Comparison of ENCODE assay signal across 9 cellular contexts in genomic region chr2:23460228-23460627, GRCh38.
A peak's percentile ranks its signal among the peaks of the same experiment; 100 is the strongest.
DNase-seq lines count a peak whose midpoint lies in the region; ATAC-seq and TF ChIP-seq lines count a peak whose summit lies in the region.
"Had no signal": no experiment of that assay in that cellular context is flagged by ENCODE, and none has a peak within 500 bp of the region (broad histone marks: within the 10 kb centered on the region; RNA-seq: fewer than 3 reads in every experiment).

No MANE protein-coding gene starts in this region.

- H3K9ac ChIP-seq in liver (ENCODE audit: low read depth in 1 of 2, low read length in 2 of 2) = no peak overlapping the region

- H3K27me3 Mint-ChIP-seq in activated CD4-positive, alpha-beta T cell treated with anti-CD3 and anti-CD28 coated beads, Interleukin-2, amount 10 ng/mL, durations not matched to agents 7 days and 5 days = peaks cover 7% of the 10 kb centered on the region

- peak; percentile 69 for TF ChIP-seq CTCF in DOHH2 (IDR thresholded peaks at IDR 0.05; ENCODE audit: low read depth, low read length, poor library complexity, severe bottlenecking)
- peak; percentile 62 for TF ChIP-seq CTCF in RWPE2 (IDR thresholded peaks at IDR 0.05; ENCODE audit: poor library complexity, severe bottlenecking)
- TF ChIP-seq CTCF in liver (IDR thresholded peaks at IDR 0.05; ENCODE audit: low read depth, low read length, missing input control) = peak; percentile 51

- no peaks in the 10 kb centered on the region for H3K9me2 ChIP-seq in DOHH2 (replicated peaks; ENCODE audit: control insufficient read depth, low read length)

- ATAC-seq in GM21723 (IDR thresholded peaks at IDR 0.05; ENCODE audit: unreplicated experiment) (peak; percentile 54), RWPE2 (ENCODE audit: low read depth) (no peak; the same call in 2 of the 3 replicates), GM18870 (IDR thresholded peaks at IDR 0.05; ENCODE audit: unreplicated experiment) (no peak)

- DNase-seq in RWPE2 (ENCODE audit: low spot score) (no peak), activated gamma-delta T cell (lab: John Stamatoyannopoulos, UW) (no peak), NCI-H2227 (lab: John Stamatoyannopoulos, UW; ENCODE audit: unreplicated experiment) (no peak)
- DNase-seq in activated CD4-positive, alpha-beta T cell treated with anti-CD3 and anti-CD28 coated beads, Interleukin-2, amount 10 ng/mL, durations not matched to agents 7 days and 5 days = no peak

- H3K9me3 Mint-ChIP-seq in activated CD4-positive, alpha-beta T cell treated with anti-CD3 and anti-CD28 coated beads, Interleukin-2, amount 10 ng/mL, durations not matched to agents 7 days and 5 days = no peaks in the 10 kb centered on the region
- H3K9me3 Mint-ChIP-seq: central memory CD8-positive, alpha-beta T cell had no signal

- H4K20me1 ChIP-seq in DOHH2 (ENCODE audit: control insufficient read depth, insufficient read depth, low read depth, low read length) = no peaks in the 10 kb centered on the region

- 85% methylated on average over 1 of the region's 1 CpG for WGBS in liver

- H3K36me3 ChIP-seq in DOHH2 (ENCODE audit: control insufficient read depth, low read length) (no peaks in the 10 kb centered on the region), RWPE2 (ENCODE audit: low read depth) (no peaks in the 10 kb centered on the region), liver (ENCODE audit: control insufficient read depth in 4 of 4, insufficient read depth in 3 of 4, low read depth in 1 of 4, low read length in 3 of 4) (no peaks in the 10 kb centered on the region)

- peak; percentile 74 to 84 for TF ChIP-seq RAD21 in liver (IDR thresholded peaks at IDR 0.05)

- H3K4me1 Mint-ChIP-seq in activated CD4-positive, alpha-beta T cell treated with anti-CD3 and anti-CD28 coated beads, Interleukin-2, amount 10 ng/mL, durations not matched to agents 7 days and 5 days = peaks cover 9% of the 10 kb centered on the region
- H3K4me1 Mint-ChIP-seq: central memory CD8-positive, alpha-beta T cell had no signal

- H3K36me3 Mint-ChIP-seq in activated CD4-positive, alpha-beta T cell treated with anti-CD3 and anti-CD28 coated beads, Interleukin-2, amount 10 ng/mL, durations not matched to agents 7 days and 5 days (ENCODE audit: low read depth) = no peaks in the 10 kb centered on the region

- no peaks in the 10 kb centered on the region for H3K4me1 ChIP-seq in DOHH2 (ENCODE audit: control insufficient read depth, low read length)
- H3K4me1 ChIP-seq in RWPE2 (ENCODE audit: insufficient read depth, poor library complexity, severe bottlenecking) = no peaks in the 10 kb centered on the region
- no peaks in the 10 kb centered on the region for H3K4me1 ChIP-seq in liver (ENCODE audit: control insufficient read depth in 4 of 4, insufficient read depth in 4 of 4, low read length in 3 of 4)

- H3K4me2 ChIP-seq in DOHH2 (ENCODE audit: low read length) = no peak overlapping the region

- H3K79me2 ChIP-seq in DOHH2 (ENCODE audit: control insufficient read depth, low read length) = no peaks in the 10 kb centered on the region

- H3K4me3 Mint-ChIP-seq in activated CD4-positive, alpha-beta T cell treated with anti-CD3 and anti-CD28 coated beads, Interleukin-2, amount 10 ng/mL, durations not matched to agents 7 days and 5 days = no peak overlapping the region
- H3K4me3 Mint-ChIP-seq: central memory CD8-positive, alpha-beta T cell had no signal

- H3K9me3 ChIP-seq in DOHH2 (ENCODE audit: control insufficient read depth, insufficient read depth, low read length) (no peaks in the 10 kb centered on the region), RWPE2 (ENCODE audit: severe bottlenecking) (no peaks in the 10 kb centered on the region), liver (ENCODE audit: control insufficient read depth in 4 of 4, low read length in 3 of 4) (no peaks in the 10 kb centered on the region)

- no peaks in the 10 kb centered on the region for H3F3A ChIP-seq in DOHH2 (ENCODE audit: control insufficient read depth, insufficient read depth)

- CTCF ChIA-PET in activated CD4-positive, alpha-beta T cell treated with anti-CD3 and anti-CD28 coated beads, Interleukin-2, amount 10 ng/mL, durations not matched to agents 7 days and 5 days (lab: Charles Lee) = interaction anchor here (1.5 kb wide), 1 partner anchor 8 kb away, joined by 3 read pairs; no protein-coding TSS in a partner anchor

- no peaks in the 10 kb centered on the region for H3K27me3 ChIP-seq in DOHH2 (ENCODE audit: control insufficient read depth, low read length)
- H3K27me3 ChIP-seq in RWPE2 (ENCODE audit: insufficient read depth, poor library complexity, severe bottlenecking) = no peaks in the 10 kb centered on the region
- H3K27me3 ChIP-seq in liver (ENCODE audit: control insufficient read depth in 4 of 4, insufficient read depth in 4 of 4, low read length in 3 of 4) = peaks cover 0 to 3% (median 0%) of the 10 kb centered on the region in 4 donors

- POLR2A ChIA-PET in activated CD4-positive, alpha-beta T cell treated with anti-CD3 and anti-CD28 coated beads, Interleukin-2, amount 10 ng/mL, durations not matched to agents 7 days and 5 days (lab: Charles Lee) = no interaction called here

- H3K27ac ChIP-seq in DOHH2 (ENCODE audit: low read depth, low read length) = no peak overlapping the region
- H3K27ac ChIP-seq in RWPE2 (ENCODE audit: poor library complexity, severe bottlenecking) = no peak overlapping the region
- H3K27ac ChIP-seq in liver (ENCODE audit: low read depth in 1 of 2, low read length in 2 of 2) = no peak overlapping the region

- no peak overlapping the region for H3K27ac Mint-ChIP-seq in activated CD4-positive, alpha-beta T cell treated with anti-CD3 and anti-CD28 coated beads, Interleukin-2, amount 10 ng/mL, durations not matched to agents 7 days and 5 days

- H3K4me3 ChIP-seq in DOHH2 (ENCODE audit: low read length) (no peak overlapping the region), RWPE2 (ENCODE audit: severe bottlenecking) (no peak overlapping the region), liver (ENCODE audit: low read depth in 1 of 3, low read length in 3 of 3) (no peak overlapping the region)

TF ChIP-seq in liver, 16 proteins besides CTCF, POLR2A, EP300 and RAD21:
- TF ChIP-seq HNF4G (IDR thresholded peaks at IDR 0.05) (no peak), FOXA2 (IDR thresholded peaks at IDR 0.05) (no peak), GABPA (IDR thresholded peaks at IDR 0.05 in 1 of 2, conservative IDR thresholded peaks at IDR 0.05 in 1 of 2) (no peak), SP1 (IDR thresholded peaks at IDR 0.05) (no peak), RXRA (IDR thresholded peaks at IDR 0.05) (no peak), REST (IDR thresholded peaks at IDR 0.05) (no peak), YY1 (IDR thresholded peaks at IDR 0.05) (no peak), HNF4A (conservative IDR thresholded peaks at IDR 0.05) (no peak)
TF ChIP-seq in liver: peak in this region for 0.
